8 cellular contexts compared by ENCODE assay signal in genomic region chr5:177300236-177300880, GRCh38. TPM values are rescaled to one million over a fixed set of nuclear protein-coding genes. Genes with fewer than 3 reads are reported as not detected.
DNase-seq lines count a peak whose midpoint lies in the region; ATAC-seq and TF ChIP-seq lines count a peak whose summit lies in the region.

No MANE protein-coding gene starts in this region.

- H3K9me3 ChIP-seq in DND-41 (ENCODE audit: insufficient read depth, low read length, severe bottlenecking) = no peaks in the 10 kb centered on the region

- H3K4me1 ChIP-seq in DND-41 (ENCODE audit: insufficient read depth, low read length) = peaks cover 64% of the 10 kb centered on the region

- peak overlapping the region; percentile 43; the same call in 1 of the 2 replicates for H2AFZ ChIP-seq in DND-41 (ENCODE audit: low read depth, low read length)

- H3K27me3 ChIP-seq in DND-41 (ENCODE audit: insufficient read depth, low read length, poor library complexity) (no peaks in the 10 kb centered on the region), H7 (ENCODE audit: control insufficient read depth, insufficient read depth, low read length) (no peaks in the 10 kb centered on the region)

- H3K9me3 Mint-ChIP-seq in activated T-cell treated with anti-CD3 and anti-CD28 coated beads, Interleukin-2, amount 50 U/mL, for 4 hours = no peaks in the 10 kb centered on the region

- H3K4me3 ChIP-seq in DND-41 (ENCODE audit: low read depth in 1 of 2, low read length in 2 of 2) = peak overlapping the region in 1 of 2 experiments; percentile 16; a peak in 1 of 4 replicates
- no peak overlapping the region for H3K4me3 ChIP-seq in H7 (ENCODE audit: insufficient read depth, low read depth, low read length)

- peaks cover 30% of the 10 kb centered on the region; the same call in 1 of the 2 replicates for H4K20me1 ChIP-seq in DND-41 (ENCODE audit: insufficient read depth, low read length)

- H3K36me3 Mint-ChIP-seq in activated T-cell treated with anti-CD3 and anti-CD28 coated beads, Interleukin-2, amount 50 U/mL, for 4 hours (ENCODE audit: insufficient read depth) = peaks cover 12% of the 10 kb centered on the region

- H3K9ac ChIP-seq in DND-41 (ENCODE audit: low read depth, low read length) = peak overlapping the region; percentile 37

- peak overlapping the region; percentile 55 for H3K4me2 ChIP-seq in DND-41 (ENCODE audit: insufficient read depth, low read length)

- H3K27ac ChIP-seq in DND-41 (ENCODE audit: low read length) = peak overlapping the region; percentile 82

- H3K4me1 Mint-ChIP-seq in activated T-cell treated with anti-CD3 and anti-CD28 coated beads, Interleukin-2, amount 50 U/mL, for 4 hours (ENCODE audit: low read depth) = peaks cover 70% of the 10 kb centered on the region

- H3K4me3 Mint-ChIP-seq in activated T-cell treated with anti-CD3 and anti-CD28 coated beads, Interleukin-2, amount 50 U/mL, for 4 hours = peak overlapping the region; percentile 11

- TF ChIP-seq CTCF in DND-41 (IDR thresholded peaks at IDR 0.05; ENCODE audit: borderline replicate concordance, extremely low read depth, low read length, poor library complexity, severe bottlenecking) = peak; percentile 58

- ATAC-seq in DND-41 (ENCODE audit: insufficient read depth, low read depth) = peak; percentile 84
- ATAC-seq in activated T-cell treated with anti-CD3 and anti-CD28 coated beads, Interleukin-2, amount 50 U/mL, for 4 hours = peak in 1 of 2 donors; percentile 6

- H3K36me3 ChIP-seq in DND-41 (ENCODE audit: insufficient read depth, low read length) = peaks cover 51% of the 10 kb centered on the region
- H3K36me3 ChIP-seq in H7 (replicated peaks; ENCODE audit: control insufficient read depth, insufficient read depth, low read length) = peaks cover 11% of the 10 kb centered on the region

- peaks cover 36% of the 10 kb centered on the region for H3K79me2 ChIP-seq in DND-41 (ENCODE audit: insufficient read depth, low read length)

- DNase-seq in DND-41 (peak; percentile 85), H7 (peak; percentile 77), NOMO-1 (lab: John Stamatoyannopoulos, UW; ENCODE audit: unreplicated experiment in 2 of 2) (peak; percentile 77 to 95), foreskin melanocyte (peak; percentile 75), pons (ENCODE audit: low spot score) (peak; percentile 88), iPS-NIHi7 (ENCODE audit: extremely low spot score) (no peak), ureter (ENCODE audit: low spot score) (no peak)
- DNase-seq in activated T-cell treated with anti-CD3 and anti-CD28 coated beads, Interleukin-2, amount 50 U/mL, for 4 hours = peak; percentile 43

- no peaks in the 10 kb centered on the region for H3K27me3 Mint-ChIP-seq in activated T-cell treated with anti-CD3 and anti-CD28 coated beads, Interleukin-2, amount 50 U/mL, for 4 hours (ENCODE audit: low read depth)

RNA-seq across cellular contexts. Expression of gene RAB24, which starts 3.2 kb away (rescaled TPM):
- total RNA-seq in H7 (2014; rRNA removed; shearing (Covaris generic)) = 25.4 and 35.7 TPM in 2 replicates
- 10 to 100 TPM; 26.3 to 29.8 (median 27.5) TPM for total RNA-seq in activated T-cell treated with anti-CD3 and anti-CD28 coated beads, Interleukin-2, amount 50 U/mL, for 4 hours
- 14.9 TPM for total RNA-seq in ureter

RNA-seq across cellular contexts. Expression of gene PRELID1, which starts 3.2 kb away (rescaled TPM):
- 360 and 469 TPM in 2 replicates for total RNA-seq in H7 (2014; rRNA removed; shearing (Covaris generic))
- 100 to 1,000 TPM; 293 to 372 (median 302) TPM for total RNA-seq in activated T-cell treated with anti-CD3 and anti-CD28 coated beads, Interleukin-2, amount 50 U/mL, for 4 hours
- total RNA-seq in ureter = 121 TPM

RNA-seq across cellular contexts. Expression of gene MXD3, which starts 11.3 kb away (rescaled TPM):
- 26.4 and 27.2 TPM in 2 replicates for total RNA-seq in H7 (2014; rRNA removed; shearing (Covaris generic))
- 1 to 10 TPM; 3.7 to 5.1 (median 4.3) TPM for total RNA-seq in activated T-cell treated with anti-CD3 and anti-CD28 coated beads, Interleukin-2, amount 50 U/mL, for 4 hours
- 7.8 TPM for total RNA-seq in ureter

RNA-seq across cellular contexts. Expression of gene LMAN2, which starts 51.1 kb away (rescaled TPM):
- total RNA-seq in H7 (2014; rRNA removed; shearing (Covaris generic)) = 221 and 225 TPM in 2 replicates
- total RNA-seq in activated T-cell treated with anti-CD3 and anti-CD28 coated beads, Interleukin-2, amount 50 U/mL, for 4 hours = 100 to 1,000 TPM; 120 to 129 (median 127) TPM
- 129 TPM for total RNA-seq in ureter

RNA-seq across cellular contexts. Expression of gene RGS14, which starts 57.4 kb away (rescaled TPM):
- total RNA-seq in H7 (2014; rRNA removed; shearing (Covaris generic)) = 31.0 and 32.4 TPM in 2 replicates
- total RNA-seq in activated T-cell treated with anti-CD3 and anti-CD28 coated beads, Interleukin-2, amount 50 U/mL, for 4 hours = 10 to 100 TPM; 43.7 to 62.3 (median 46.2) TPM
- total RNA-seq in ureter = 17.3 TPM

Comparison
In these comparisons a context has a peak if more than half of its experiments do, and no peak if none do; other contexts are left out.
1. DNase-seq: peak in DND-41 (single experiment), H7 (single experiment), NOMO-1 (2 of 2), activated T-cell treated with anti-CD3 and anti-CD28 coated beads, Interleukin-2, amount 50 U/mL, for 4 hours (single experiment), foreskin melanocyte (single experiment) and pons (single experiment); none in iPS-NIHi7 (single experiment) and ureter (single experiment).